In the genomic region with DNA sequence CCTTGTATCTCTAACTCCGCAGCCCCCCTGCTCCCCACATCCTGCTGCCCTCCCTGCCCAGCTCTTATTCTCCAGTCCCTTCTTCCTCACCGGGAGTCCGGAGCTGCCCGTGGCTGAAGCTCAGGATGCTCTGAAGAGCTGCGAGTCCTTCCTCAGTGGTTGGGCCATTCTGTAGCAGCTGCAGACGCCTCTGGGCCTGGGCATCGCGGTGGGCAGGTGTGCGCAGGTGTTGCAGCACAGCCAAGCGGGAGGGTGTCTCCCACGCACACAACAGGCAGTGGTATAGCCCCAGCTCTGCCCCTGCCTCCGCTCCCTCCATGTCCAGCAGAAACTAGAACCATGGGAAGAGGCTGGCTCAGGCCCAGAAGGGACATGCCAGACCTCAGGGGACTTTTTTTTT, we compare ENCODE assay signal across 15 cellular contexts. TPM values are rescaled to one million over a fixed set of nuclear protein-coding genes. Genes with fewer than 3 reads are reported as not detected.
A peak's percentile ranks its signal among the peaks of the same experiment; 100 is the strongest.
DNase-seq lines count a peak whose midpoint lies in the region; ATAC-seq, FAIRE-seq and TF ChIP-seq lines count a peak whose summit lies in the region.
"Had no signal": no experiment of that assay in that cellular context is flagged by ENCODE, and none has a peak within 500 bp of the region (broad histone marks: within the 10 kb centered on the region; RNA-seq: fewer than 3 reads in every experiment).

No MANE protein-coding gene starts in this region.

- H3K27ac ChIP-seq in HepG2 (ENCODE audit: extremely low read length, insufficient read depth, low read length), result no peak overlapping the region
- no peak overlapping the region for H3K27ac ChIP-seq in right lobe of liver
- peak overlapping the region; percentile 89 for H3K27ac ChIP-seq in parathyroid adenoma
- H3K27ac ChIP-seq: C4-2B had no signal

- ATAC-seq in HepG2, result no peak
- no peak for ATAC-seq in right lobe of liver
- ATAC-seq in central memory CD8-positive, alpha-beta T cell (replicated peaks; ENCODE audit: extremely low read depth, poor library complexity, severe bottlenecking), result no peak

- H3K4me3 Mint-ChIP-seq in central memory CD8-positive, alpha-beta T cell, result no peak overlapping the region
- no peak overlapping the region for H3K4me3 Mint-ChIP-seq in chondrocyte (ENCODE audit: unreplicated experiment)
- H3K4me3 Mint-ChIP-seq: CD4-positive, alpha-beta memory T cell had no signal

- H3K9ac ChIP-seq in HepG2 (ENCODE audit: insufficient read depth, low read depth, low read length) (no peak overlapping the region), parathyroid adenoma (no peak overlapping the region)

- no peaks in the 10 kb centered on the region for H3K27me3 ChIP-seq in HepG2 (ENCODE audit: control insufficient read depth in 1 of 2, insufficient read depth in 2 of 2, low read length in 2 of 2)
- H3K27me3 ChIP-seq in right lobe of liver, result no peaks in the 10 kb centered on the region
- H3K27me3 ChIP-seq in parathyroid adenoma (ENCODE audit: control insufficient read depth, insufficient read depth, low read length), result no peaks in the 10 kb centered on the region

- POLR2A ChIA-PET in HepG2 (lab: Yijun Ruan, JAX), result interaction anchor here (0.7 to 1.1 kb wide), 2 partner anchors 24 to 52 kb away, joined by 3 to 4 read pairs; a partner anchor contains a TSS

- H3K27me3 Mint-ChIP-seq in central memory CD8-positive, alpha-beta T cell, result no peaks in the 10 kb centered on the region
- no peaks in the 10 kb centered on the region for H3K27me3 Mint-ChIP-seq in chondrocyte (ENCODE audit: low read depth)
- H3K27me3 Mint-ChIP-seq: CD4-positive, alpha-beta memory T cell had no signal

- H3K4me3 ChIP-seq in HepG2 (replicated peaks in 1 of 3; ENCODE audit: insufficient read depth in 1 of 3, low read depth in 2 of 3, low read length in 3 of 3) (no peak overlapping the region), right lobe of liver (no peak overlapping the region), parathyroid adenoma (ENCODE audit: low read depth, low read length) (no peak overlapping the region)

- H3K27ac Mint-ChIP-seq in central memory CD8-positive, alpha-beta T cell (ENCODE audit: low read depth), result peak overlapping the region; percentile 45
- no peak overlapping the region for H3K27ac Mint-ChIP-seq in chondrocyte (ENCODE audit: unreplicated experiment)

- DNase-seq in HepG2 (ENCODE audit: low spot score) (no peak), right lobe of liver (no peak), chondrocyte (ENCODE audit: low spot score) (no peak), frontal cortex (ENCODE audit: low spot score in 2 of 2) (no peak), NCI-H1048 (lab: John Stamatoyannopoulos, UW) (no peak)
- no peak for DNase-seq in central memory CD8-positive, alpha-beta T cell (ENCODE audit: low spot score in 2 of 2)
- DNase-seq: 8988T; CD4-positive, alpha-beta memory T cell; DMS79; EL had no signal

- TF ChIP-seq RAD21 in HepG2 (CRISPR knock-in tag; IDR thresholded peaks at IDR 0.05), result no peak

- no peaks in the 10 kb centered on the region for H3K9me3 ChIP-seq in HepG2 (ENCODE audit: low read length)
- H3K9me3 ChIP-seq in right lobe of liver, result no peaks in the 10 kb centered on the region
- no peaks in the 10 kb centered on the region for H3K9me3 ChIP-seq in parathyroid adenoma (ENCODE audit: control insufficient read depth, low read length)

- H3K36me3 Mint-ChIP-seq in central memory CD8-positive, alpha-beta T cell (ENCODE audit: insufficient read depth), result peaks cover 2% of the 10 kb centered on the region
- H3K36me3 Mint-ChIP-seq in chondrocyte (ENCODE audit: low read depth), result peaks cover 15% of the 10 kb centered on the region
- H3K36me3 Mint-ChIP-seq: CD4-positive, alpha-beta memory T cell had no signal

- TF ChIP-seq POLR2A in HepG2 (IDR thresholded peaks at IDR 0.05; ENCODE audit: insufficient read depth in 1 of 2, low read depth in 2 of 2, low read length in 2 of 2) (no peak), right lobe of liver (IDR thresholded peaks at IDR 0.05) (no peak)

- in situ Hi-C loops in HepG2 (cut with HindIII; ENCODE audit: extremely low pct_ligation_motif_present, low pct_unique_long_range_greater_than_20kb), result no loop called here

- TF ChIP-seq EP300 in HepG2 (IDR thresholded peaks at IDR 0.05; ENCODE audit: low read depth in 2 of 2, low read length in 2 of 2), result no peak
- no peak for TF ChIP-seq EP300 in HepG2 (CRISPR knock-in tag; IDR thresholded peaks at IDR 0.05; ENCODE audit: borderline replicate concordance)

- H3K4me1 ChIP-seq in HepG2 (ENCODE audit: insufficient read depth, low read length), result no peaks in the 10 kb centered on the region
- no peaks in the 10 kb centered on the region for H3K4me1 ChIP-seq in right lobe of liver
- peaks cover 48% of the 10 kb centered on the region for H3K4me1 ChIP-seq in parathyroid adenoma

- H3K79me2 ChIP-seq in HepG2 (ENCODE audit: insufficient read depth, low read length) (no peaks in the 10 kb centered on the region), parathyroid adenoma (peaks cover 15% of the 10 kb centered on the region)

- intact Hi-C loops in HepG2 (cut with micrococcal nuclease; ENCODE audit: unreplicated experiment), result no loop called here
- intact Hi-C loops in right lobe of liver (cut with DNase I), result loop anchor here in 1 of 2 donors (10.0 kb wide), 1 partner anchor 47 kb away; no protein-coding TSS in a partner anchor

- CTCF ChIA-PET in HepG2 (lab: Yijun Ruan, JAX; ENCODE audit: low intra/inter-chr PET ratio, low total read pairs), result no interaction called here

- no peaks in the 10 kb centered on the region for H3K9me3 Mint-ChIP-seq in central memory CD8-positive, alpha-beta T cell
- H3K9me3 Mint-ChIP-seq in chondrocyte (ENCODE audit: low read depth), result no peaks in the 10 kb centered on the region

- FAIRE-seq in HepG2 (lab: Jason Lieb, UNC) (no peak), frontal cortex (lab: Jason Lieb, UNC) (no peak)
- FAIRE-seq: G401.6, GM12891 had no signal

- H2AFZ ChIP-seq in HepG2 (ENCODE audit: low read length) (no peak overlapping the region), parathyroid adenoma (no peak overlapping the region)

- H3K4me2 ChIP-seq in HepG2 (ENCODE audit: low read depth, low read length) (no peak overlapping the region), parathyroid adenoma (ENCODE audit: low read length) (no peak overlapping the region)

- WGBS in HepG2 (ENCODE audit: low lambda C conversion rate), result 86% methylated on average over 12 of the region's 12 CpGs
- 77% methylated on average over 8 of the region's 12 CpGs for WGBS in right lobe of liver (ENCODE audit: insufficient coverage, low coverage, low lambda C conversion rate, missing lambda C conversion rate)

- no peaks in the 10 kb centered on the region for H3K4me1 Mint-ChIP-seq in central memory CD8-positive, alpha-beta T cell
- no peaks in the 10 kb centered on the region for H3K4me1 Mint-ChIP-seq in chondrocyte (ENCODE audit: low read depth)
- H3K4me1 Mint-ChIP-seq: CD4-positive, alpha-beta memory T cell had no signal

- H3K36me3 ChIP-seq in HepG2 (replicated peaks in 1 of 2; ENCODE audit: control insufficient read depth in 1 of 2, insufficient read depth in 2 of 2, low read length in 2 of 2) (no peaks in the 10 kb centered on the region), right lobe of liver (no peaks in the 10 kb centered on the region), parathyroid adenoma (ENCODE audit: control insufficient read depth, insufficient read depth, low read length) (no peaks in the 10 kb centered on the region)

- H4K20me1 ChIP-seq in HepG2 (ENCODE audit: insufficient read depth, low read length), result no peaks in the 10 kb centered on the region

- TF ChIP-seq CTCF in HepG2 (CRISPR knock-in tag; IDR thresholded peaks at IDR 0.05) (no peak), right lobe of liver (IDR thresholded peaks at IDR 0.05) (no peak), parathyroid adenoma (IDR thresholded peaks at IDR 0.05) (no peak), chondrocyte (IDR thresholded peaks at IDR 0.05) (no peak)

- BruUV-seq in HepG2 (replicated peaks; lab: Mats Ljungman, UMichigan), result no TSS peak

RNA-seq across cellular contexts. Expression of a gene that starts 20.2 kb away (rescaled TPM):
- total RNA-seq in HepG2 (2016; rRNA removed; fragmentation: Illumina TruSeq; extraction: Trizol) (0.44 and 0.49 TPM in 2 replicates), right lobe of liver (under 1 TPM; 0.33 to 0.83 (median 0.47) TPM), chondrocyte (5.9 to 11.8 TPM (median 9.8 TPM) in 3 replicates), frontal cortex (1.2 TPM)
- total RNA-seq in HepG2 (2016; cell fraction: cytosol; rRNA removed; fragmentation: Illumina TruSeq; extraction: Trizol; ENCODE audit: low read depth), result 0.81 and 0.88 TPM in 2 replicates
- 0.39 and 0.40 TPM in 2 replicates for total RNA-seq in HepG2 (2016; cell fraction: insoluble cytoplasmic fraction; rRNA removed; fragmentation: Illumina TruSeq; extraction: Trizol)
- 0.49 and 0.62 TPM in 2 replicates for total RNA-seq in HepG2 (2016; cell fraction: membrane; rRNA removed; fragmentation: Illumina TruSeq; extraction: Trizol)
- 0.78 and 1.1 TPM in 2 replicates for total RNA-seq in HepG2 (2016; cell fraction: nucleus; rRNA removed; fragmentation: Illumina TruSeq; extraction: Trizol)
- polyA plus RNA-seq in HepG2 (2011; rRNA removed), result 0.17 and 0.24 TPM in 2 replicates
- 0.04 and 0.22 TPM in 2 replicates for polyA plus RNA-seq in HepG2 (2011; cell fraction: cytosol; rRNA removed)
- 1.2 and 1.4 TPM in 2 replicates for polyA plus RNA-seq in HepG2 (2011; cell fraction: nucleus; rRNA removed)
- polyA plus RNA-seq in HepG2 (2012), result 0.92 and 0.93 TPM in 2 replicates
- 0.29 TPM in 2 replicates for polyA plus RNA-seq in HepG2 (2016; cell fraction: cytosol; fragmentation: Illumina TruSeq; extraction: Trizol; ENCODE audit: low read depth)
- polyA plus RNA-seq in HepG2 (2016; cell fraction: insoluble cytoplasmic fraction; fragmentation: Illumina TruSeq; extraction: Trizol; ENCODE audit: low read depth), result 0.53 and 0.73 TPM in 2 replicates
- 0.19 and 0.22 TPM in 2 replicates for polyA plus RNA-seq in HepG2 (2016; cell fraction: membrane; fragmentation: Illumina TruSeq; extraction: Trizol; ENCODE audit: low read depth)
- polyA plus RNA-seq in HepG2 (2016; cell fraction: nucleus; fragmentation: Illumina TruSeq; extraction: Trizol; ENCODE audit: insufficient read depth, low read depth), result 0.79 and 1.2 TPM in 2 replicates
- polyA minus RNA-seq in HepG2 (2011; rRNA and poly(A)+ RNA removed; ENCODE audit: low replicate concordance), result 0.21 and 1.7 TPM in 2 replicates
- polyA minus RNA-seq in HepG2 (2011; cell fraction: cytosol; rRNA and poly(A)+ RNA removed), result 0.26 and 1.6 TPM in 2 replicates
- 1.7 and 2.2 TPM in 2 replicates for polyA minus RNA-seq in HepG2 (2011; cell fraction: nucleus; rRNA and poly(A)+ RNA removed)
- polyA plus RNA-seq: CD4-positive, alpha-beta memory T cell had no signal

RNA-seq across cellular contexts. Expression of a gene that starts 24.7 kb away (rescaled TPM):
- total RNA-seq in HepG2 (2016; rRNA removed; fragmentation: Illumina TruSeq; extraction: Trizol) (7.1 and 7.4 TPM in 2 replicates), right lobe of liver (10 to 100 TPM in 4 of 6 experiments, 1 to 10 TPM in 2; 8.2 to 15.0 (median 11.4) TPM), chondrocyte (11.8 to 21.6 TPM (median 12.3 TPM) in 3 replicates), frontal cortex (23.6 TPM)
- 6.0 and 6.1 TPM in 2 replicates for total RNA-seq in HepG2 (2016; cell fraction: cytosol; rRNA removed; fragmentation: Illumina TruSeq; extraction: Trizol; ENCODE audit: low read depth)
- 7.7 and 8.0 TPM in 2 replicates for total RNA-seq in HepG2 (2016; cell fraction: insoluble cytoplasmic fraction; rRNA removed; fragmentation: Illumina TruSeq; extraction: Trizol)
- 12.8 and 13.3 TPM in 2 replicates for total RNA-seq in HepG2 (2016; cell fraction: membrane; rRNA removed; fragmentation: Illumina TruSeq; extraction: Trizol)
- total RNA-seq in HepG2 (2016; cell fraction: nucleus; rRNA removed; fragmentation: Illumina TruSeq; extraction: Trizol), result 5.8 and 5.9 TPM in 2 replicates
- polyA plus RNA-seq in HepG2 (2011; rRNA removed), result 8.2 and 8.7 TPM in 2 replicates
- 3.6 and 5.0 TPM in 2 replicates for polyA plus RNA-seq in HepG2 (2011; cell fraction: cytosol; rRNA removed)
- polyA plus RNA-seq in HepG2 (2011; cell fraction: nucleus; rRNA removed), result 11.3 and 17.7 TPM in 2 replicates
- 3.9 and 4.2 TPM in 2 replicates for polyA plus RNA-seq in HepG2 (2012)
- 14.5 and 18.4 TPM in 2 replicates for polyA plus RNA-seq in HepG2 (2016; cell fraction: cytosol; fragmentation: Illumina TruSeq; extraction: Trizol; ENCODE audit: low read depth)
- 11.7 and 13.4 TPM in 2 replicates for polyA plus RNA-seq in HepG2 (2016; cell fraction: insoluble cytoplasmic fraction; fragmentation: Illumina TruSeq; extraction: Trizol; ENCODE audit: low read depth)
- 18.6 and 20.0 TPM in 2 replicates for polyA plus RNA-seq in HepG2 (2016; cell fraction: membrane; fragmentation: Illumina TruSeq; extraction: Trizol; ENCODE audit: low read depth)
- 11.0 and 11.3 TPM in 2 replicates for polyA plus RNA-seq in HepG2 (2016; cell fraction: nucleus; fragmentation: Illumina TruSeq; extraction: Trizol; ENCODE audit: insufficient read depth, low read depth)
- polyA minus RNA-seq in HepG2 (2011; rRNA and poly(A)+ RNA removed; ENCODE audit: low replicate concordance), result 10.0 and 22.9 TPM in 2 replicates
- 2.5 and 3.6 TPM in 2 replicates for polyA minus RNA-seq in HepG2 (2011; cell fraction: cytosol; rRNA and poly(A)+ RNA removed)
- 6.8 and 7.2 TPM in 2 replicates for polyA minus RNA-seq in HepG2 (2011; cell fraction: nucleus; rRNA and poly(A)+ RNA removed)

RNA-seq across cellular contexts. Expression of a gene that starts 36.2 kb away (rescaled TPM):
- 39.4 and 96.9 TPM in 2 replicates for total RNA-seq in HepG2 (2016; rRNA removed; fragmentation: Illumina TruSeq; extraction: Trizol)
- total RNA-seq in HepG2 (2016; cell fraction: cytosol; rRNA removed; fragmentation: Illumina TruSeq; extraction: Trizol; ENCODE audit: low read depth), result 27.1 and 29.2 TPM in 2 replicates
- 43.1 and 100 TPM in 2 replicates for total RNA-seq in HepG2 (2016; cell fraction: insoluble cytoplasmic fraction; rRNA removed; fragmentation: Illumina TruSeq; extraction: Trizol)
- total RNA-seq in HepG2 (2016; cell fraction: membrane; rRNA removed; fragmentation: Illumina TruSeq; extraction: Trizol), result 15.6 and 15.9 TPM in 2 replicates
- 143 and 149 TPM in 2 replicates for total RNA-seq in HepG2 (2016; cell fraction: nucleus; rRNA removed; fragmentation: Illumina TruSeq; extraction: Trizol)
- polyA plus RNA-seq in HepG2 (2011; rRNA removed), result 611 and 685 TPM in 2 replicates
- polyA plus RNA-seq in HepG2 (2011; cell fraction: cytosol; rRNA removed), result 118 and 170 TPM in 2 replicates
- polyA plus RNA-seq in HepG2 (2011; cell fraction: nucleus; rRNA removed), result 4,733 and 5,679 TPM in 2 replicates
- 202 and 318 TPM in 2 replicates for polyA plus RNA-seq in HepG2 (2012)
- 12.6 and 13.8 TPM in 2 replicates for polyA plus RNA-seq in HepG2 (2016; cell fraction: cytosol; fragmentation: Illumina TruSeq; extraction: Trizol; ENCODE audit: low read depth)
- 49.4 and 63.1 TPM in 2 replicates for polyA plus RNA-seq in HepG2 (2016; cell fraction: insoluble cytoplasmic fraction; fragmentation: Illumina TruSeq; extraction: Trizol; ENCODE audit: low read depth)
- 18.9 and 19.4 TPM in 2 replicates for polyA plus RNA-seq in HepG2 (2016; cell fraction: membrane; fragmentation: Illumina TruSeq; extraction: Trizol; ENCODE audit: low read depth)
- polyA plus RNA-seq in HepG2 (2016; cell fraction: nucleus; fragmentation: Illumina TruSeq; extraction: Trizol; ENCODE audit: insufficient read depth, low read depth), result 559 and 594 TPM in 2 replicates
- polyA minus RNA-seq in HepG2 (2011; rRNA and poly(A)+ RNA removed; ENCODE audit: low replicate concordance), result 166 and 365 TPM in 2 replicates
- polyA minus RNA-seq in HepG2 (2011; cell fraction: cytosol; rRNA and poly(A)+ RNA removed), result 55.5 and 58.2 TPM in 2 replicates
- polyA minus RNA-seq in HepG2 (2011; cell fraction: nucleus; rRNA and poly(A)+ RNA removed), result 527 and 596 TPM in 2 replicates
- total RNA-seq in right lobe of liver, result 10 to 100 TPM; 13.6 to 25.9 (median 23.0) TPM
- total RNA-seq in chondrocyte, result 16.4 to 27.3 TPM (median 18.5 TPM) in 3 replicates
- 12.6 TPM for total RNA-seq in frontal cortex

RNA-seq across cellular contexts. Expression of a gene that starts 47.2 kb away (rescaled TPM):
- 0.14 and 0.22 TPM in 2 replicates for total RNA-seq in HepG2 (2016; rRNA removed; fragmentation: Illumina TruSeq; extraction: Trizol)
- 0.10 TPM in 1 of 2 replicates, not detected in the other for total RNA-seq in HepG2 (2016; cell fraction: cytosol; rRNA removed; fragmentation: Illumina TruSeq; extraction: Trizol; ENCODE audit: low read depth)
- 0.13 and 0.15 TPM in 2 replicates for total RNA-seq in HepG2 (2016; cell fraction: insoluble cytoplasmic fraction; rRNA removed; fragmentation: Illumina TruSeq; extraction: Trizol)
- total RNA-seq in HepG2 (2016; cell fraction: membrane; rRNA removed; fragmentation: Illumina TruSeq; extraction: Trizol), result 0.10 and 0.22 TPM in 2 replicates
- total RNA-seq in HepG2 (2016; cell fraction: nucleus; rRNA removed; fragmentation: Illumina TruSeq; extraction: Trizol), result 0.12 and 0.44 TPM in 2 replicates
- polyA plus RNA-seq in HepG2 (2011; rRNA removed), result 0.08 and 0.16 TPM in 2 replicates
- polyA plus RNA-seq in HepG2 (2011; cell fraction: cytosol; rRNA removed), result 0.15 and 0.18 TPM in 2 replicates
- polyA plus RNA-seq in HepG2 (2011; cell fraction: nucleus; rRNA removed), result 1.1 TPM in 2 replicates
- polyA plus RNA-seq in HepG2 (2012), result 0.16 and 0.54 TPM in 2 replicates
- 0.05 and 0.10 TPM in 2 replicates for polyA plus RNA-seq in HepG2 (2016; cell fraction: cytosol; fragmentation: Illumina TruSeq; extraction: Trizol; ENCODE audit: low read depth)
- 0.22 and 0.33 TPM in 2 replicates for polyA plus RNA-seq in HepG2 (2016; cell fraction: insoluble cytoplasmic fraction; fragmentation: Illumina TruSeq; extraction: Trizol; ENCODE audit: low read depth)
- 0.10 and 0.17 TPM in 2 replicates for polyA plus RNA-seq in HepG2 (2016; cell fraction: membrane; fragmentation: Illumina TruSeq; extraction: Trizol; ENCODE audit: low read depth)
- 0.42 and 0.55 TPM in 2 replicates for polyA plus RNA-seq in HepG2 (2016; cell fraction: nucleus; fragmentation: Illumina TruSeq; extraction: Trizol; ENCODE audit: insufficient read depth, low read depth)
- 0.18 TPM in 1 of 2 replicates, not detected in the other for polyA minus RNA-seq in HepG2 (2011; rRNA and poly(A)+ RNA removed; ENCODE audit: low replicate concordance)
- polyA minus RNA-seq in HepG2 (2011; cell fraction: cytosol; rRNA and poly(A)+ RNA removed), result 0.35 TPM in 1 of 2 replicates, not detected in the other
- 0.13 and 0.25 TPM in 2 replicates for polyA minus RNA-seq in HepG2 (2011; cell fraction: nucleus; rRNA and poly(A)+ RNA removed)
- under 1 TPM in 3 of 6 experiments, not detected in 3; 0.07 to 0.20 (median 0.19) TPM for total RNA-seq in right lobe of liver
- total RNA-seq in chondrocyte, result 0.20 TPM in 1 of 3 replicates, not detected in the others
- 32.2 TPM for total RNA-seq in frontal cortex
- total RNA-seq: CD4-positive, alpha-beta memory T cell; H4 had no signal
